15 cellular contexts compared by ENCODE assay signal in genomic region chr4:16745009-16745408, GRCh38.
A peak's percentile ranks its signal among the peaks of the same experiment; 100 is the strongest.
DNase-seq lines count a peak whose midpoint lies in the region; TF ChIP-seq lines count a peak whose summit lies in the region.
"Had no signal": no experiment of that assay in that cellular context is flagged by ENCODE, and none has a peak within 500 bp of the region (broad histone marks: within the 10 kb centered on the region; RNA-seq: fewer than 3 reads in every experiment).

No MANE protein-coding gene starts in this region.

- H3K9me3 Mint-ChIP-seq in HFFc6 = no peaks in the 10 kb centered on the region
- H3K9me3 Mint-ChIP-seq: activated CD4-positive, alpha-beta T cell treated with anti-CD3 and anti-CD28 coated beads, Interleukin-2, amount 10 ng/mL, durations not matched to agents 24 days and 14 days; activated T-helper 17 cell treated with anti-CD3 and anti-CD28 coated beads, Interleukin-2, amount 50 U/mL, for 72 hours; central memory CD8-positive, alpha-beta T cell; T-cell had no signal

- peaks cover 23% of the 10 kb centered on the region for H3K4me1 Mint-ChIP-seq in HFFc6 (ENCODE audit: low read depth)
- H3K4me1 Mint-ChIP-seq: activated CD4-positive, alpha-beta T cell treated with anti-CD3 and anti-CD28 coated beads, Interleukin-2, amount 10 ng/mL, durations not matched to agents 24 days and 14 days; activated T-helper 17 cell treated with anti-CD3 and anti-CD28 coated beads, Interleukin-2, amount 50 U/mL, for 72 hours; central memory CD8-positive, alpha-beta T cell; naive B cell; T-cell had no signal

- peaks cover 16% of the 10 kb centered on the region for H3K4me1 ChIP-seq in BE2C
- H3K4me1 ChIP-seq: transverse colon had no signal

- no peaks in the 10 kb centered on the region for H3K27me3 Mint-ChIP-seq in HFFc6 (ENCODE audit: insufficient read depth)
- H3K27me3 Mint-ChIP-seq: activated CD4-positive, alpha-beta T cell treated with anti-CD3 and anti-CD28 coated beads, Interleukin-2, amount 10 ng/mL, durations not matched to agents 24 days and 14 days; activated T-helper 17 cell treated with anti-CD3 and anti-CD28 coated beads, Interleukin-2, amount 50 U/mL, for 72 hours; central memory CD8-positive, alpha-beta T cell; naive B cell had no signal

- no peaks in the 10 kb centered on the region for H3K36me3 ChIP-seq in BE2C
- H3K36me3 ChIP-seq: transverse colon had no signal

- in situ Hi-C loops in astrocyte of the spinal cord (cut with HindIII; ENCODE audit: low sequenced_read_pairs) = no loop called here

- H3K9me3 ChIP-seq in BE2C = no peaks in the 10 kb centered on the region
- H3K9me3 ChIP-seq: transverse colon had no signal

- no peak overlapping the region for H3K4me3 ChIP-seq in astrocyte of the spinal cord (ENCODE audit: low read depth, low read length)
- H3K4me3 ChIP-seq in BE2C (ENCODE audit: low read depth, low read length) = no peak overlapping the region
- H3K4me3 ChIP-seq: transverse colon had no signal

- DNase-seq in HFFc6 (peak; percentile 63), astrocyte of the spinal cord (ENCODE audit: low read depth, low spot score) (peak; percentile 74), kidney glomerular epithelial cell (lab: John Stamatoyannopoulos, UW) (peak; percentile 21), stromal cell of bone marrow (ENCODE audit: low read depth) (peak; percentile 78), BE2C (no peak), NCI-H2196 treated with DMSO at 0.1 percent for 48 hours (lab: John Stamatoyannopoulos, UW; ENCODE audit: unreplicated experiment) (no peak), NCI-H2081 (lab: John Stamatoyannopoulos, UW) (no peak), T-helper 2 cell (no peak)
- DNase-seq: activated CD4-positive, alpha-beta T cell treated with anti-CD3 and anti-CD28 coated beads, Interleukin-2, amount 10 ng/mL, durations not matched to agents 24 days and 14 days; naive B cell; NCI-H2081 treated with DMSO at 0.1 percent for 48 hours; T-cell; transverse colon had no signal

- TF ChIP-seq CTCF in HFFc6 (IDR thresholded peaks at IDR 0.05) (no peak), astrocyte of the spinal cord (IDR thresholded peaks at IDR 0.05; ENCODE audit: low read depth, low read length) (no peak), BE2C (IDR thresholded peaks at IDR 0.05; ENCODE audit: low read depth, low read length) (no peak)

- no peaks in the 10 kb centered on the region for H3K27me3 ChIP-seq in BE2C
- H3K27me3 ChIP-seq: transverse colon had no signal

- no peak overlapping the region for H3K4me3 Mint-ChIP-seq in HFFc6
- H3K4me3 Mint-ChIP-seq: activated CD4-positive, alpha-beta T cell treated with anti-CD3 and anti-CD28 coated beads, Interleukin-2, amount 10 ng/mL, durations not matched to agents 24 days and 14 days; activated T-helper 17 cell treated with anti-CD3 and anti-CD28 coated beads, Interleukin-2, amount 50 U/mL, for 72 hours; central memory CD8-positive, alpha-beta T cell; naive B cell; T-cell had no signal

- H3K27ac Mint-ChIP-seq in HFFc6 = peak overlapping the region; percentile 41
- H3K27ac Mint-ChIP-seq: activated CD4-positive, alpha-beta T cell treated with anti-CD3 and anti-CD28 coated beads, Interleukin-2, amount 10 ng/mL, durations not matched to agents 24 days and 14 days; activated T-helper 17 cell treated with anti-CD3 and anti-CD28 coated beads, Interleukin-2, amount 50 U/mL, for 72 hours; naive B cell; T-cell had no signal

- H3K36me3 Mint-ChIP-seq in HFFc6 (ENCODE audit: low read depth) = peaks cover 10% of the 10 kb centered on the region
- H3K36me3 Mint-ChIP-seq: naive B cell, T-cell had no signal

Comparison
In these comparisons a context has a peak if more than half of its experiments do, and no peak if none do; other contexts are left out.
1. DNase-seq: peak in HFFc6 (single experiment), astrocyte of the spinal cord (single experiment), kidney glomerular epithelial cell (single experiment) and stromal cell of bone marrow (single experiment); none in BE2C (single experiment), NCI-H2196 treated with DMSO at 0.1 percent for 48 hours (single experiment), NCI-H2081 (0 of 2) and T-helper 2 cell (0 of 5).